ENCODE assay signal across 1 cellular context in the genomic region with DNA sequence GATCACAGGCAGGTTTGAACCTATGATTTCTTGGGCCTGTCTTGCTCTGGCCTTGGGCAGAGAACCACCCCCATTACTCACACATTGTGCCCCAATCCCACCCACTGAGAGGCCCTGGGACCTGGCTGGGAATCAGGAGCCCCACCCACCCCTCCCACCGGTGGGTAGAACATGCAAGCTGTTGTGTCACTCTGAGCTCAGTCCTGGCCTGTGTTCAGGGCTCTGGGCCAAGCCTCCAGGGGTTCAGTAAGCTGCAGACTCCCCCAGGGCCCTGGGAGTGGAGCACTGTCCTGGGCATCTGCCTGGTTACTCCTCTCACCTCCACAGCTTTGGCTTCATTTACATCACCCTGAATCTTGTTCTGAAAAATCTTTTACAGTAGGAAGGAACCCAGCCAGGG.
A peak's percentile ranks its signal among the peaks of the same experiment; 100 is the strongest.
TF ChIP-seq lines count a peak whose summit lies in the region.

No MANE protein-coding gene starts in this region.

TF ChIP-seq in HEK293, 187 proteins besides CTCF, POLR2A, EP300 and RAD21 (continued from another document):
- TF ChIP-seq, protein P1, sequence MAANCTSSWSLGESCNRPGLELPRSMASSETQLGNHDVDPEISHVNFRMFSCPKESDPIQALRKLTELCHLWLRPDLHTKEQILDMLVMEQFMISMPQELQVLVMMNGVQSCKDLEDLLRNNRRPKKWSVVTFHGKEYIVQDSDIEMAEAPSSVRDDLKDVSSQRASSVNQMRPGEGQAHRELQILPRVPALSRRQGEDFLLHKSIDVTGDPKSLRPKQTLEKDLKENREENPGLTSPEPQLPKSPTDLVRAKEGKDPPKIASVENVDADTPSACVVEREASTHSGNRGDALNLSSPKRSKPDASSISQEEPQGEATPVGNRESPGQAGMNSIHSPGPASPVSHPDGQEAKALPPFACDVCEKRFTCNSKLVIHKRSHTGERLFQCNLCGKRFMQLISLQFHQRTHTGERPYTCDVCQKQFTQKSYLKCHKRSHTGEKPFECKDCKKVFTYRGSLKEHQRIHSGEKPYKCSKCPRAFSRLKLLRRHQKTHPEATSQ (tag by site-specific recombination; IDR thresholded peaks at IDR 0.05) = no peak
- no peak for TF ChIP-seq ZNF146 (tag by site-specific recombination; IDR thresholded peaks at IDR 0.05)
- no peak for TF ChIP-seq ZNF513 (tag by site-specific recombination; IDR thresholded peaks at IDR 0.05)
- TF ChIP-seq ZNF114 (tag by site-specific recombination; IDR thresholded peaks at IDR 0.05) = no peak
- TF ChIP-seq GLI2 (tag by site-specific recombination; IDR thresholded peaks at IDR 0.05; ENCODE audit: borderline replicate concordance, low read depth) = no peak
- no peak for TF ChIP-seq PRDM2 (tag by site-specific recombination; IDR thresholded peaks at IDR 0.05; ENCODE audit: borderline replicate concordance)
- TF ChIP-seq ZIC2 (tag by site-specific recombination; IDR thresholded peaks at IDR 0.05) = 0 out of 2 replicates have a peak, but pooled peaks have one; percentile 31
- no peak for TF ChIP-seq ZNF248 (tag by site-specific recombination; IDR thresholded peaks at IDR 0.05)
- peak; percentile 38; the same call in 1 of the 2 replicates for TF ChIP-seq KLF1 (tag by site-specific recombination; IDR thresholded peaks at IDR 0.05)
- TF ChIP-seq ZNF10 (tag by site-specific recombination; IDR thresholded peaks at IDR 0.05) = no peak
- TF ChIP-seq ZNF398 (tag by site-specific recombination; IDR thresholded peaks at IDR 0.05) = peak; percentile 18; the same call in 1 of the 2 replicates
